10 cellular contexts compared by ENCODE assay signal in the genomic region with DNA sequence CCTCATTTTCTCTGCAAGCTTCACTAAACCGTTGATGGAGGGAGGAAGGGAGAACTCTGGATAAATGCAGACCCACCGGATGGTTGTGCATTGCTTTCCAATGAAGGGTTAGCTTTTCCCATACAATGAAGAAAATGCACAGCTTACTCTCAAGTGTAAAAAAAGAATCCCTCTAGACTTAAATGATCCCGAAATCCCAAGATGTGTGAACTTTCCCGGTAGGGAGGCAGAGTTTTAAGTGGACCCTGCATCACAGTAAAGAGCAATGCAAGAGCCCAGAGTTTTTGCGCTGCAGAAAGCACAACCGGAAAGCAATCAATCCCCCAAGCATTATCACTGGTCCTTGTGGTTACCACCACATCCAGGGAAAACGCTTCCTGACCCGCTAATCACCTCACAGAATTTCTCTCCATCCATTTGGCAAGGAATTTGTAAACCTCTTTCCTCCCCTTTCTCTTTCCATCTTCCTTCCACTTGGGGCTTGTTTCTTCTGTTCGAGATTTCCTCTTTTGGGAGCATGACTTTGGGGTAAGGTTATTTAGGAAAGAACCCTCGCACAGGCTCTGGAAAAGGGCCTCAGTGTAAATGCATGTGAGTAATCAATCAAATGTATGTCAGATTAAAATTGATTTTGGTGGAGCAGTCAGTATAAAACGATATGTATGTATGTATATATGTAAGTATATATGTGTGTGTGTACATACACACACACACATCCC. TPM values are rescaled to one million over a fixed set of nuclear protein-coding genes. Genes with fewer than 3 reads are reported as not detected.
DNase-seq lines count a peak whose midpoint lies in the region; ATAC-seq, FAIRE-seq and TF ChIP-seq lines count a peak whose summit lies in the region.
"Had no signal": no experiment of that assay in that cellular context is flagged by ENCODE, and none has a peak within 500 bp of the region (broad histone marks: within the 10 kb centered on the region; RNA-seq: fewer than 3 reads in every experiment).

No MANE protein-coding gene starts in this region.

- no peaks in the 10 kb centered on the region for H3K36me3 Mint-ChIP-seq in activated T-cell treated with anti-CD3 and anti-CD28 coated beads, Interleukin-2, amount 50 U/mL, for 4 hours (ENCODE audit: insufficient read depth)
- H3K36me3 Mint-ChIP-seq in brain: no peaks in the 10 kb centered on the region

- FAIRE-seq in frontal cortex (lab: Jason Lieb, UNC): no peak

- peak overlapping the region in 4 of 5 experiments; percentile 6 to 87 (median 26) for H3K27ac Mint-ChIP-seq in brain

- ATAC-seq in activated T-cell treated with anti-CD3 and anti-CD28 coated beads, Interleukin-2, amount 50 U/mL, for 4 hours: no peak
- ATAC-seq in lung (ENCODE audit: insufficient read depth, low FRiP score): no peak

- TF ChIP-seq CTCF in brain (conservative IDR thresholded peaks at IDR 0.05) (no peak), lung (IDR thresholded peaks at IDR 0.05; ENCODE audit: control extremely low read depth, extremely low read depth) (no peak), tibial artery (IDR thresholded peaks at IDR 0.05) (no peak), RWPE1 (conservative IDR thresholded peaks at IDR 0.05; ENCODE audit: low read depth) (no peak)

- H3K36me3 ChIP-seq in lung (ENCODE audit: control insufficient read depth in 2 of 2, insufficient read depth in 2 of 2, low read length in 2 of 2) (no peaks in the 10 kb centered on the region), tibial artery (no peaks in the 10 kb centered on the region)

- no peaks in the 10 kb centered on the region for H3K9me3 Mint-ChIP-seq in activated T-cell treated with anti-CD3 and anti-CD28 coated beads, Interleukin-2, amount 50 U/mL, for 4 hours
- no peaks in the 10 kb centered on the region for H3K9me3 Mint-ChIP-seq in brain

- H3K4me1 Mint-ChIP-seq in activated T-cell treated with anti-CD3 and anti-CD28 coated beads, Interleukin-2, amount 50 U/mL, for 4 hours (ENCODE audit: low read depth): peaks cover 58% of the 10 kb centered on the region
- H3K4me1 Mint-ChIP-seq in brain: peaks cover 52% of the 10 kb centered on the region

- no peaks in the 10 kb centered on the region for H3K27me3 ChIP-seq in lung (ENCODE audit: control insufficient read depth, insufficient read depth)
- H3K27me3 ChIP-seq in tibial artery: no peaks in the 10 kb centered on the region

- H3K4me3 Mint-ChIP-seq in activated T-cell treated with anti-CD3 and anti-CD28 coated beads, Interleukin-2, amount 50 U/mL, for 4 hours: peak overlapping the region; percentile 86
- peak overlapping the region; percentile 79 to 95 (median 87) for H3K4me3 Mint-ChIP-seq in brain

- POLR2A ChIA-PET in RWPE1 (lab: Yijun Ruan, JAX; ENCODE audit: low non-redundant PET): no interaction called here

- H3K9me3 ChIP-seq in lung (ENCODE audit: control insufficient read depth in 2 of 2, insufficient read depth in 1 of 2, low read length in 1 of 2): no peaks in the 10 kb centered on the region
- H3K9me3 ChIP-seq in tibial artery: no peaks in the 10 kb centered on the region

- no peak for DNase-seq in activated T-cell treated with anti-CD3 and anti-CD28 coated beads, Interleukin-2, amount 50 U/mL, for 4 hours
- DNase-seq in activated T-cell treated with anti-CD3 and anti-CD28 coated beads for 4 hours (no peak), lung (ENCODE audit: low spot score) (no peak), tibial artery (no peak), HCEC 1CT (no peak), RWPE1 (ENCODE audit: low spot score) (no peak), frontal cortex (ENCODE audit: low spot score in 2 of 2) (no peak)

- WGBS in lung, 2 donors: 22 to 32% methylated on average over 11 of the region's 11 CpGs

- H3K4me3 ChIP-seq in lung: peak overlapping the region; percentile 81
- peak overlapping the region; percentile 95 for H3K4me3 ChIP-seq in tibial artery

- H3K27me3 Mint-ChIP-seq in activated T-cell treated with anti-CD3 and anti-CD28 coated beads, Interleukin-2, amount 50 U/mL, for 4 hours (ENCODE audit: low read depth): no peaks in the 10 kb centered on the region
- peaks cover 37% of the 10 kb centered on the region for H3K27me3 Mint-ChIP-seq in brain

- CTCF ChIA-PET in RWPE1 (lab: Yijun Ruan, JAX): interaction anchor here (0.6 to 1.5 kb wide), 2 partner anchors 102 to 491 kb away, joined by 3 to 7 read pairs; no protein-coding TSS in a partner anchor

- H3K4me1 ChIP-seq in lung (ENCODE audit: control insufficient read depth in 2 of 2, insufficient read depth in 2 of 2, low read length in 2 of 2): peaks cover 0 to 3% of the 10 kb centered on the region in 2 donors
- peaks cover 0 to 42% (median 8%) of the 10 kb centered on the region in 4 donors for H3K4me1 ChIP-seq in tibial artery

- peak overlapping the region; percentile 86 to 87 for H3K27ac ChIP-seq in lung (ENCODE audit: low read depth in 1 of 2, low read length in 1 of 2)
- peak overlapping the region; percentile 87 to 92 for H3K27ac ChIP-seq in tibial artery
- no peak overlapping the region for H3K27ac ChIP-seq in RWPE1

- intact Hi-C loops in tibial artery (cut with DNase I; ENCODE audit: low total_unique reads): no loop called here

RNA-seq across cellular contexts. Expression of a gene that starts 1.4 kb away (rescaled TPM):
- total RNA-seq in activated T-cell treated with anti-CD3 and anti-CD28 coated beads, Interleukin-2, amount 50 U/mL, for 4 hours: 1 to 10 TPM in 2 of 3 donors, under 1 TPM in 1; 0.94 to 1.8 (median 1.2) TPM
- polyA plus RNA-seq in brain (ENCODE audit: insufficient read depth, low read depth, low replicate concordance): 5.7 TPM
- total RNA-seq in lung: 10 to 100 TPM in 1 of 2 donors, 1 to 10 TPM in 1; 4.0 to 13.0 TPM
- polyA plus RNA-seq in lung: 1 to 10 TPM; 1.1 to 1.8 TPM
- total RNA-seq in frontal cortex: 32.6 TPM

RNA-seq across cellular contexts. Expression of a gene that starts 20.6 kb away (rescaled TPM):
- not detected for total RNA-seq in activated T-cell treated with anti-CD3 and anti-CD28 coated beads, Interleukin-2, amount 50 U/mL, for 4 hours
- polyA plus RNA-seq in brain (ENCODE audit: insufficient read depth, low read depth, low replicate concordance) (not detected), lung (not detected)
- total RNA-seq in lung (not detected), frontal cortex (not detected)
- total RNA-seq: Daoy, HT-29 had no signal
